In genomic region chrX:103310592-103311400, GRCh38 we compare ENCODE assay signal across 8 cellular contexts. TPM values are rescaled to one million over a fixed set of nuclear protein-coding genes. Genes with fewer than 3 reads are reported as not detected.
DNase-seq lines count a peak whose midpoint lies in the region; ATAC-seq and TF ChIP-seq lines count a peak whose summit lies in the region.

TSS of gene BEX2 (minus strand) at chrX:103310990. CDS start at chrX:103309976, 1,014 bp downstream.

- peak; percentile 99 for ATAC-seq in HG02623 (IDR thresholded peaks at IDR 0.05; ENCODE audit: unreplicated experiment)

- intact Hi-C loops in colonic mucosa (cut with DNase I), result no loop called here

- H3K9ac ChIP-seq in colonic mucosa (ENCODE audit: low read depth in 2 of 2, low read length in 2 of 2), result peak within 1 kb of the TSS; percentile 19 to 63
- no peak within 1 kb of the TSS for H3K9ac ChIP-seq in liver (ENCODE audit: low read depth in 1 of 2, low read length in 2 of 2)

- H3K4me1 ChIP-seq in colonic mucosa (no peaks in the 10 kb centered on the region), liver (ENCODE audit: control insufficient read depth in 4 of 4, insufficient read depth in 4 of 4, low read length in 3 of 4) (peaks cover 0 to 4% (median 0%) of the 10 kb centered on the region in 4 donors)

- no peak for TF ChIP-seq CTCF in GM12875 (IDR thresholded peaks at IDR 0.05; ENCODE audit: borderline replicate concordance, insufficient read depth, low read depth, low read length)
- TF ChIP-seq CTCF in colonic mucosa (IDR thresholded peaks at IDR 0.05), result no peak
- TF ChIP-seq CTCF in liver (IDR thresholded peaks at IDR 0.05; ENCODE audit: low read depth, low read length, missing input control), result no peak

- H3K36me3 ChIP-seq in colonic mucosa, result no peaks in the 10 kb centered on the region
- no peaks in the 10 kb centered on the region for H3K36me3 ChIP-seq in liver (ENCODE audit: control insufficient read depth in 4 of 4, insufficient read depth in 3 of 4, low read depth in 1 of 4, low read length in 3 of 4)

- no peak for TF ChIP-seq RAD21 in liver (IDR thresholded peaks at IDR 0.05)

- H3K27ac ChIP-seq in colonic mucosa, result no peak within 1 kb of the TSS
- no peak within 1 kb of the TSS for H3K27ac ChIP-seq in liver (ENCODE audit: low read depth in 1 of 2, low read length in 2 of 2)

- DNase-seq in NCI-H1930 (lab: John Stamatoyannopoulos, UW) (peak; percentile 53 to 65), colonic mucosa (peak; percentile 83), epidermal melanocyte (ENCODE audit: insufficient read length, low spot score) (no peak)
- DNase-seq in activated CD4-positive, alpha-beta T cell treated with anti-CD3 and anti-CD28 coated beads for 48 hours, result peak; percentile 89
- DNase-seq in stimulated activated CD4-positive, alpha-beta T cell treated with anti-CD3 and anti-CD28 coated beads, Interleukin-4, amount 100 ng/mL, for 24 hours, result peak; percentile 85

- H3K27me3 ChIP-seq in colonic mucosa (no peaks in the 10 kb centered on the region), liver (ENCODE audit: control insufficient read depth in 4 of 4, insufficient read depth in 4 of 4, low read length in 3 of 4) (no peaks in the 10 kb centered on the region)

- no peaks in the 10 kb centered on the region for H3K9me3 ChIP-seq in colonic mucosa
- no peaks in the 10 kb centered on the region for H3K9me3 ChIP-seq in liver (ENCODE audit: control insufficient read depth in 4 of 4, low read length in 3 of 4)

- 4% methylated on average over 51 of the region's 51 CpGs for WGBS in liver

- H3K4me3 ChIP-seq in GM12875 (ENCODE audit: low read depth, low read length) (peak within 1 kb of the TSS; percentile 36), colonic mucosa (peak within 1 kb of the TSS; percentile 54), liver (ENCODE audit: low read depth in 1 of 3, low read length in 3 of 3) (peak within 1 kb of the TSS in 2 of 3 donors; percentile 9 to 51)

TF ChIP-seq in liver, 16 proteins besides CTCF, POLR2A, EP300 and RAD21:
- TF ChIP-seq, protein P1, sequence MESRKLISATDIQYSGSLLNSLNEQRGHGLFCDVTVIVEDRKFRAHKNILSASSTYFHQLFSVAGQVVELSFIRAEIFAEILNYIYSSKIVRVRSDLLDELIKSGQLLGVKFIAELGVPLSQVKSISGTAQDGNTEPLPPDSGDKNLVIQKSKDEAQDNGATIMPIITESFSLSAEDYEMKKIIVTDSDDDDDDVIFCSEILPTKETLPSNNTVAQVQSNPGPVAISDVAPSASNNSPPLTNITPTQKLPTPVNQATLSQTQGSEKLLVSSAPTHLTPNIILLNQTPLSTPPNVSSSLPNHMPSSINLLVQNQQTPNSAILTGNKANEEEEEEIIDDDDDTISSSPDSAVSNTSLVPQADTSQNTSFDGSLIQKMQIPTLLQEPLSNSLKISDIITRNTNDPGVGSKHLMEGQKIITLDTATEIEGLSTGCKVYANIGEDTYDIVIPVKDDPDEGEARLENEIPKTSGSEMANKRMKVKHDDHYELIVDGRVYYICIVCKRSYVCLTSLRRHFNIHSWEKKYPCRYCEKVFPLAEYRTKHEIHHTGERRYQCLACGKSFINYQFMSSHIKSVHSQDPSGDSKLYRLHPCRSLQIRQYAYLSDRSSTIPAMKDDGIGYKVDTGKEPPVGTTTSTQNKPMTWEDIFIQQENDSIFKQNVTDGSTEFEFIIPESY (IDR thresholded peaks at IDR 0.05), result no peak
- no peak for TF ChIP-seq RXRA (IDR thresholded peaks at IDR 0.05)
- TF ChIP-seq HNF4A (conservative IDR thresholded peaks at IDR 0.05), result no peak
- TF ChIP-seq SP1 (IDR thresholded peaks at IDR 0.05), result no peak
- no peak for TF ChIP-seq FOXA2 (IDR thresholded peaks at IDR 0.05)
- TF ChIP-seq, protein P2, sequence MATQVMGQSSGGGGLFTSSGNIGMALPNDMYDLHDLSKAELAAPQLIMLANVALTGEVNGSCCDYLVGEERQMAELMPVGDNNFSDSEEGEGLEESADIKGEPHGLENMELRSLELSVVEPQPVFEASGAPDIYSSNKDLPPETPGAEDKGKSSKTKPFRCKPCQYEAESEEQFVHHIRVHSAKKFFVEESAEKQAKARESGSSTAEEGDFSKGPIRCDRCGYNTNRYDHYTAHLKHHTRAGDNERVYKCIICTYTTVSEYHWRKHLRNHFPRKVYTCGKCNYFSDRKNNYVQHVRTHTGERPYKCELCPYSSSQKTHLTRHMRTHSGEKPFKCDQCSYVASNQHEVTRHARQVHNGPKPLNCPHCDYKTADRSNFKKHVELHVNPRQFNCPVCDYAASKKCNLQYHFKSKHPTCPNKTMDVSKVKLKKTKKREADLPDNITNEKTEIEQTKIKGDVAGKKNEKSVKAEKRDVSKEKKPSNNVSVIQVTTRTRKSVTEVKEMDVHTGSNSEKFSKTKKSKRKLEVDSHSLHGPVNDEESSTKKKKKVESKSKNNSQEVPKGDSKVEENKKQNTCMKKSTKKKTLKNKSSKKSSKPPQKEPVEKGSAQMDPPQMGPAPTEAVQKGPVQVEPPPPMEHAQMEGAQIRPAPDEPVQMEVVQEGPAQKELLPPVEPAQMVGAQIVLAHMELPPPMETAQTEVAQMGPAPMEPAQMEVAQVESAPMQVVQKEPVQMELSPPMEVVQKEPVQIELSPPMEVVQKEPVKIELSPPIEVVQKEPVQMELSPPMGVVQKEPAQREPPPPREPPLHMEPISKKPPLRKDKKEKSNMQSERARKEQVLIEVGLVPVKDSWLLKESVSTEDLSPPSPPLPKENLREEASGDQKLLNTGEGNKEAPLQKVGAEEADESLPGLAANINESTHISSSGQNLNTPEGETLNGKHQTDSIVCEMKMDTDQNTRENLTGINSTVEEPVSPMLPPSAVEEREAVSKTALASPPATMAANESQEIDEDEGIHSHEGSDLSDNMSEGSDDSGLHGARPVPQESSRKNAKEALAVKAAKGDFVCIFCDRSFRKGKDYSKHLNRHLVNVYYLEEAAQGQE (IDR thresholded peaks at IDR 0.05), result no peak
- no peak for TF ChIP-seq JUND (IDR thresholded peaks at IDR 0.05)
- no peak for TF ChIP-seq NR2F2 (IDR thresholded peaks at IDR 0.05)
- TF ChIP-seq GABPA (IDR thresholded peaks at IDR 0.05 in 1 of 2, conservative IDR thresholded peaks at IDR 0.05 in 1 of 2), result no peak
- no peak for TF ChIP-seq TAF1 (conservative IDR thresholded peaks at IDR 0.05)
- no peak for TF ChIP-seq YY1 (IDR thresholded peaks at IDR 0.05)
- TF ChIP-seq ATF3 (IDR thresholded peaks at IDR 0.05), result no peak
- no peak for TF ChIP-seq HNF4G (IDR thresholded peaks at IDR 0.05)
- TF ChIP-seq FOXA1 (IDR thresholded peaks at IDR 0.05), result no peak
- no peak for TF ChIP-seq EGR1 (IDR thresholded peaks at IDR 0.05; ENCODE audit: low read depth in 2 of 2)

RNA-seq across cellular contexts. Expression of gene BEX2, which starts in this region (rescaled TPM):
- total RNA-seq in colonic mucosa (1 to 10 TPM; 6.1 to 6.6 TPM), liver (10 to 100 TPM in 1 of 2 donors, under 1 TPM in 1; 0.75 to 21.9 TPM)
- polyA plus RNA-seq in liver, result 1 to 10 TPM; 1.9 to 6.1 TPM

Comparison
In these comparisons a context has a peak if more than half of its experiments do, and no peak if none do; other contexts are left out.
1. H3K9ac ChIP-seq: peak in colonic mucosa (2 of 2); none in liver (0 of 2).
2. Peak in every context shown above with its lines, with median percentiles within 50 percentile points of each other: H3K4me3 ChIP-seq.